In the genomic region with DNA sequence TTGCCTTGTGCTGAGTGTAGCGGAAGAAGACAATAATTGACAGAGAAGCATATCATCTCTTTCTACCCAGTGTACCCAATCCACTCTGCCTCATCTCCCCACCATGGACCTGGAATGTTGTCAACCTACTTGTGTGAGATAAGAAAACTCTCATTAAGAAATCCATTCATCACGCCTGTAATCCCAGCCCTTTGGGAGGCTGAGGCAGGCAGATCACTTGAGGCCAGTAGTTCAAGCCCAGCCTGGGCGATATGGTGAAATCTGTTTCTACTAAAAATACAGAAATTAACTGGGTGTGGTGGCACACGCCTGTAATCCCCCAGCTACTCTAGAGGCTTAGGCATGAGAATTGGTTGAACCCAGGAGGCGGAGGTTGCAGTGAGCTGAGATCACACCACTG, we compare ENCODE assay signal across 21 cellular contexts.
A peak's percentile ranks its signal among the peaks of the same experiment; 100 is the strongest.
DNase-seq lines count a peak whose midpoint lies in the region; ATAC-seq and TF ChIP-seq lines count a peak whose summit lies in the region.
"Had no signal": no experiment of that assay in that cellular context is flagged by ENCODE, and none has a peak within 500 bp of the region (broad histone marks: within the 10 kb centered on the region; RNA-seq: fewer than 3 reads in every experiment).

No MANE protein-coding gene starts in this region.

- H3K27me3 ChIP-seq in breast epithelium = no peaks in the 10 kb centered on the region
- H3K27me3 ChIP-seq in esophagus muscularis mucosa = no peaks in the 10 kb centered on the region
- H3K27me3 ChIP-seq in uterus = no peaks in the 10 kb centered on the region
- H3K27me3 ChIP-seq: upper lobe of left lung had no signal

- intact Hi-C loops in breast epithelium (cut with DNase I; ENCODE audit: low total_unique reads) = no loop called here
- intact Hi-C loops in MCF 10A (cut with micrococcal nuclease) = no loop called here
- intact Hi-C loops in esophagus muscularis mucosa (cut with DNase I) = loop anchor here (5.0 kb wide), 1 partner anchor 66 kb away; no protein-coding TSS in a partner anchor
- intact Hi-C loops in uterus (cut with DNase I; ENCODE audit: low total_unique reads) = no loop called here

- H3K9me3 Mint-ChIP-seq in MCF 10A (ENCODE audit: unreplicated experiment) (no peaks in the 10 kb centered on the region), nephron (no peaks in the 10 kb centered on the region)
- H3K9me3 Mint-ChIP-seq: activated naive CD4-positive, alpha-beta T cell treated with anti-CD3 and anti-CD28 coated beads, Interleukin-2, amount 50 U/mL, for 72 hours; activated T-helper 1 cell treated with anti-CD3 and anti-CD28 coated beads, Interleukin-12 subunit alpha, Interleukin-12 subunit beta, Interleukin-2, Interleukin-4 antibody, amounts not matched to agents 30 ng/mL and 10 ng/mL and 1 ng/mL, durations not matched to agents 14 hours and 24 hours and 36 hours; stimulated activated memory B cell treated with anti-CD40 and anti-IgM and Interleukin-4, amounts not matched to agents 10 μg/mL and 1 μg/mL and 100 μg/mL, for 72 hours had no signal

- no peaks in the 10 kb centered on the region for H3K27me3 Mint-ChIP-seq in MCF 10A (ENCODE audit: insufficient read depth, unreplicated experiment)
- no peaks in the 10 kb centered on the region for H3K27me3 Mint-ChIP-seq in nephron (ENCODE audit: low read depth)
- H3K27me3 Mint-ChIP-seq: B cell; stimulated activated memory B cell treated with anti-CD40 and anti-IgM and Interleukin-4, amounts not matched to agents 10 μg/mL and 1 μg/mL and 100 μg/mL, for 72 hours had no signal

- no peak for TF ChIP-seq POLR2A in breast epithelium (IDR thresholded peaks at IDR 0.05)
- no peak for TF ChIP-seq POLR2A in esophagus muscularis mucosa (IDR thresholded peaks at IDR 0.05; ENCODE audit: low read depth)
- TF ChIP-seq POLR2A in uterus (IDR thresholded peaks at IDR 0.05) = no peak

- peaks cover 6% of the 10 kb centered on the region for H3K36me3 Mint-ChIP-seq in MCF 10A (ENCODE audit: insufficient read depth, unreplicated experiment)
- peaks cover 29% of the 10 kb centered on the region for H3K36me3 Mint-ChIP-seq in nephron (ENCODE audit: low read depth)
- H3K36me3 Mint-ChIP-seq: activated naive CD4-positive, alpha-beta T cell treated with anti-CD3 and anti-CD28 coated beads, Interleukin-2, amount 50 U/mL, for 72 hours; naive thymus-derived CD8-positive, alpha-beta T cell; stimulated activated memory B cell treated with anti-CD40 and anti-IgM and Interleukin-4, amounts not matched to agents 10 μg/mL and 1 μg/mL and 100 μg/mL, for 72 hours had no signal

- H3K27ac Mint-ChIP-seq in MCF 10A (ENCODE audit: low read depth, unreplicated experiment) (no peak overlapping the region), nephron (peak overlapping the region; percentile 86 to 95 (median 91))
- H3K27ac Mint-ChIP-seq: activated naive CD4-positive, alpha-beta T cell treated with anti-CD3 and anti-CD28 coated beads, Interleukin-2, amount 50 U/mL, for 72 hours; activated T-helper 1 cell treated with anti-CD3 and anti-CD28 coated beads, Interleukin-12 subunit alpha, Interleukin-12 subunit beta, Interleukin-2, Interleukin-4 antibody, amounts not matched to agents 30 ng/mL and 10 ng/mL and 1 ng/mL, durations not matched to agents 14 hours and 24 hours and 36 hours; B cell; naive thymus-derived CD8-positive, alpha-beta T cell; stimulated activated memory B cell treated with anti-CD40 and anti-IgM and Interleukin-4, amounts not matched to agents 10 μg/mL and 1 μg/mL and 100 μg/mL, for 72 hours had no signal

- no peak for DNase-seq in breast epithelium (ENCODE audit: low spot score in 2 of 2)
- DNase-seq in MCF 10A (ENCODE audit: unreplicated experiment) = no peak
- no peak for DNase-seq in esophagus muscularis mucosa (ENCODE audit: extremely low spot score)
- peak in 1 of 2 donors; percentile 12 for DNase-seq in uterus
- no peak for DNase-seq in HUDEP-2 (lab: John Stamatoyannopoulos, UW; ENCODE audit: unreplicated experiment in 76 of 76)
- no peak for DNase-seq in putamen (ENCODE audit: low spot score)
- DNase-seq: COR-L47; foreskin melanocyte; naive thymus-derived CD8-positive, alpha-beta T cell; NCI-H2107; NCI-H526; stimulated activated CD4-positive, alpha-beta T cell treated with anti-CD3 and anti-CD28 coated beads, Interleukin-1b, Interleukin-23, amount 100 ng/mL, for 48 hours; SW 1271; upper lobe of left lung had no signal

- WGBS in esophagus muscularis mucosa = 78% methylated on average over 5 of the region's 5 CpGs

- ATAC-seq in GM18858 (IDR thresholded peaks at IDR 0.05; ENCODE audit: unreplicated experiment) = no peak
- ATAC-seq: activated naive CD4-positive, alpha-beta T cell treated with anti-CD3 and anti-CD28 coated beads, Interleukin-2, amount 50 U/mL, for 72 hours; naive thymus-derived CD8-positive, alpha-beta T cell; stimulated activated memory B cell treated with anti-CD40 and anti-IgM and Interleukin-4, amounts not matched to agents 10 μg/mL and 1 μg/mL and 100 μg/mL, for 72 hours had no signal

- H3K4me1 Mint-ChIP-seq in MCF 10A (ENCODE audit: insufficient read depth, unreplicated experiment) = peaks cover 71% of the 10 kb centered on the region
- peaks cover 81% of the 10 kb centered on the region for H3K4me1 Mint-ChIP-seq in nephron
- H3K4me1 Mint-ChIP-seq: B cell; naive thymus-derived CD8-positive, alpha-beta T cell; stimulated activated memory B cell treated with anti-CD40 and anti-IgM and Interleukin-4, amounts not matched to agents 10 μg/mL and 1 μg/mL and 100 μg/mL, for 72 hours had no signal

- peak overlapping the region; percentile 72 to 74 for H3K27ac ChIP-seq in breast epithelium
- peak overlapping the region; percentile 61 to 77 (median 76) for H3K27ac ChIP-seq in esophagus muscularis mucosa (replicated peaks in 1 of 4)
- peak overlapping the region; percentile 83 to 92 for H3K27ac ChIP-seq in uterus
- H3K27ac ChIP-seq: 22Rv1 had no signal

- no TSS peak for BruUV-seq in MCF 10A (replicated peaks; lab: Mats Ljungman, UMichigan)

- H3K36me3 ChIP-seq in breast epithelium (no peaks in the 10 kb centered on the region), esophagus muscularis mucosa (no peaks in the 10 kb centered on the region), uterus (no peaks in the 10 kb centered on the region)
- H3K36me3 ChIP-seq: upper lobe of left lung had no signal

- POLR2A ChIA-PET in MCF 10A (lab: Yijun Ruan, JAX) = interaction anchor here (3.6 kb wide), 1 partner anchor 13 kb away, joined by 21 read pairs; no protein-coding TSS in a partner anchor

- H3K4me3 ChIP-seq in breast epithelium = no peak overlapping the region
- no peak overlapping the region for H3K4me3 ChIP-seq in esophagus muscularis mucosa
- H3K4me3 ChIP-seq in uterus = no peak overlapping the region
- H3K4me3 ChIP-seq: upper lobe of left lung had no signal

- no peak for TF ChIP-seq EP300 in esophagus muscularis mucosa (IDR thresholded peaks at IDR 0.05)

- CTCF ChIA-PET in MCF 10A (lab: Yijun Ruan, JAX) = interaction anchor here (0.5 kb wide), 1 partner anchor 1921 kb away, joined by 4 read pairs; no protein-coding TSS in a partner anchor

- H3K9me3 ChIP-seq in breast epithelium (no peaks in the 10 kb centered on the region), esophagus muscularis mucosa (no peaks in the 10 kb centered on the region), uterus (no peaks in the 10 kb centered on the region)
- H3K9me3 ChIP-seq: upper lobe of left lung had no signal

- H3K4me3 Mint-ChIP-seq in MCF 10A (ENCODE audit: unreplicated experiment) = no peak overlapping the region
- no peak overlapping the region for H3K4me3 Mint-ChIP-seq in nephron
- H3K4me3 Mint-ChIP-seq: activated T-helper 1 cell treated with anti-CD3 and anti-CD28 coated beads, Interleukin-12 subunit alpha, Interleukin-12 subunit beta, Interleukin-2, Interleukin-4 antibody, amounts not matched to agents 30 ng/mL and 10 ng/mL and 1 ng/mL, durations not matched to agents 14 hours and 24 hours and 36 hours; B cell; naive thymus-derived CD8-positive, alpha-beta T cell; stimulated activated memory B cell treated with anti-CD40 and anti-IgM and Interleukin-4, amounts not matched to agents 10 μg/mL and 1 μg/mL and 100 μg/mL, for 72 hours had no signal

- TF ChIP-seq CTCF in breast epithelium (IDR thresholded peaks at IDR 0.05) (no peak), MCF 10A (IDR thresholded peaks at IDR 0.05; ENCODE audit: unreplicated experiment) (no peak), esophagus muscularis mucosa (IDR thresholded peaks at IDR 0.05) (no peak), nephron (IDR thresholded peaks at IDR 0.05; ENCODE audit: unreplicated experiment in 3 of 3) (no peak), uterus (IDR thresholded peaks at IDR 0.05) (no peak)

- H3K4me1 ChIP-seq in breast epithelium (peaks cover 6 to 10% of the 10 kb centered on the region in 2 donors), esophagus muscularis mucosa (peaks cover 79 to 94% (median 89%) of the 10 kb centered on the region in 4 donors), uterus (peaks cover 15 to 65% of the 10 kb centered on the region in 2 donors)
